ENCODE assay signal across 26 cellular contexts in the genomic region with DNA sequence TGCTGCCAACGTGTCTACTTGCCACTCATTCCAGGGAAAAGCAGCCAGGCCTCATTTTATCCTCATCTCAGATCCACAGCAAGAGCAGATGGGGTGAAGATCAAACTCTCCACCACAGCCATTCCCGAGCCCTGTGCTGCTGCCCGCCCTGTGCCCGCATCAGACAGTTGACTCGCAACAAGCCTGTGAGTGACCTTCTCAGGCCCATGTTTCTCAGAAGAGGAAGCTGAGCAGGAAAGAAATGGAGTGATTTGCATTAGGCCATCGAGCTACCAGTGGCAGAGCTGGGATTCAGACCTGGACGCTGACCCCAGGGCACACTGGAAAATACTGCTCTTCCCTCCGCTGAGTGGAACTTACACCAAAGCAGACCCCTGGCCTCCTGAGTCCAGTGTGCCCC. TPM values are rescaled to one million over a fixed set of nuclear protein-coding genes. Genes with fewer than 3 reads are reported as not detected.
DNase-seq lines count a peak whose midpoint lies in the region; ATAC-seq, FAIRE-seq and TF ChIP-seq lines count a peak whose summit lies in the region.
"Had no signal": no experiment of that assay in that cellular context is flagged by ENCODE, and none has a peak within 500 bp of the region (broad histone marks: within the 10 kb centered on the region; RNA-seq: fewer than 3 reads in every experiment).

No MANE protein-coding gene starts in this region.

- CTCF ChIA-PET in T-cell (lab: Charles Lee): no interaction called here

- no peak for ATAC-seq in T-cell (replicated peaks in 1 of 4)
- ATAC-seq in naive thymus-derived CD8-positive, alpha-beta T cell: no peak
- ATAC-seq: body of pancreas, HepG2, Right ventricle myocardium inferior had no signal

- H3K27me3 ChIP-seq in DOHH2 (ENCODE audit: control insufficient read depth, low read length): no peaks in the 10 kb centered on the region
- H3K27me3 ChIP-seq: body of pancreas had no signal

- H4K20me1 ChIP-seq in DOHH2 (ENCODE audit: control insufficient read depth, insufficient read depth, low read depth, low read length): no peaks in the 10 kb centered on the region

- no peak for DNase-seq in GM12891 (ENCODE audit: insufficient read length, low spot score)
- DNase-seq in T-cell: no peak
- DNase-seq in naive thymus-derived CD8-positive, alpha-beta T cell: no peak
- no peak for DNase-seq in COR-L47 (lab: John Stamatoyannopoulos, UW)
- no peak for DNase-seq in NCI-H2081 (lab: John Stamatoyannopoulos, UW)
- no peak for DNase-seq in OCI-M1 (lab: John Stamatoyannopoulos, UW)
- no peak for DNase-seq in hippocampal formation (lab: John Stamatoyannopoulos, UW)
- DNase-seq: activated CD4-positive, alpha-beta T cell treated with anti-CD3 and anti-CD28 coated beads, Interleukin-2, amount 50 U/mL, for 4 hours; activated T-cell treated with anti-CD3 and anti-CD28 coated beads, Interleukin-2, amount 50 U/mL, for 48 hours; body of pancreas; foreskin fibroblast; hypothalamus; MM.1S; NCI-H1930; NCI-H446 treated with DMSO at 0.1 percent for 48 hours; T-helper 1 cell had no signal

- peak overlapping the region; percentile 79 to 84 for H3K27ac Mint-ChIP-seq in T-cell
- peak overlapping the region in 9 of 10 donors; percentile 22 to 88 (median 79) for H3K27ac Mint-ChIP-seq in naive thymus-derived CD8-positive, alpha-beta T cell
- H3K27ac Mint-ChIP-seq: nephron, progenitor cell of endocrine pancreas had no signal

- TF ChIP-seq CTCF in DOHH2 (IDR thresholded peaks at IDR 0.05; ENCODE audit: low read depth, low read length, poor library complexity, severe bottlenecking): no peak

- H3K36me3 ChIP-seq in DOHH2 (ENCODE audit: control insufficient read depth, low read length): peaks cover 17% of the 10 kb centered on the region

- H3K36me3 Mint-ChIP-seq in T-cell: no peaks in the 10 kb centered on the region
- H3K36me3 Mint-ChIP-seq in naive thymus-derived CD8-positive, alpha-beta T cell: no peaks in the 10 kb centered on the region
- H3K36me3 Mint-ChIP-seq: activated naive CD8-positive, alpha-beta T cell had no signal

- H3K79me2 ChIP-seq in DOHH2 (ENCODE audit: control insufficient read depth, low read length): peaks cover 30% of the 10 kb centered on the region

- H3K4me1 ChIP-seq in DOHH2 (ENCODE audit: control insufficient read depth, low read length): peaks cover 99% of the 10 kb centered on the region
- H3K4me1 ChIP-seq: body of pancreas had no signal

- H3K4me3 Mint-ChIP-seq in T-cell: peak overlapping the region; percentile 25 to 73 (median 53)
- peak overlapping the region in 7 of 10 donors; percentile 32 to 88 (median 69) for H3K4me3 Mint-ChIP-seq in naive thymus-derived CD8-positive, alpha-beta T cell
- H3K4me3 Mint-ChIP-seq: activated naive CD8-positive, alpha-beta T cell; nephron had no signal

- H3F3A ChIP-seq in DOHH2 (ENCODE audit: control insufficient read depth, insufficient read depth): peaks cover 63% of the 10 kb centered on the region

- H3K9me3 ChIP-seq in DOHH2 (ENCODE audit: control insufficient read depth, insufficient read depth, low read length): no peaks in the 10 kb centered on the region
- H3K9me3 ChIP-seq: body of pancreas had no signal

- peak overlapping the region; percentile 98 for H3K4me2 ChIP-seq in DOHH2 (ENCODE audit: low read length)

- peaks cover 54 to 62% (median 61%) of the 10 kb centered on the region in 3 donors for H3K4me1 Mint-ChIP-seq in T-cell
- H3K4me1 Mint-ChIP-seq in naive thymus-derived CD8-positive, alpha-beta T cell: peaks cover 41 to 89% (median 62%) of the 10 kb centered on the region in 4 donors

- H3K27ac ChIP-seq in DOHH2 (ENCODE audit: low read depth, low read length): peak overlapping the region; percentile 99
- H3K27ac ChIP-seq: body of pancreas, coronary artery, VCaP had no signal

- peak overlapping the region; percentile 80 for H3K4me3 ChIP-seq in DOHH2 (ENCODE audit: low read length)
- H3K4me3 ChIP-seq: body of pancreas, coronary artery had no signal

- peaks cover 0 to 5% of the 10 kb centered on the region in 2 donors for H3K27me3 Mint-ChIP-seq in T-cell
- H3K27me3 Mint-ChIP-seq in naive thymus-derived CD8-positive, alpha-beta T cell: no peaks in the 10 kb centered on the region
- H3K27me3 Mint-ChIP-seq: activated naive CD8-positive, alpha-beta T cell had no signal

- POLR2A ChIA-PET in T-cell (lab: Charles Lee): interaction anchor here in 1 of 2 donors (0.5 kb wide), 1 partner anchor 173 kb away, joined by 3 read pairs; no protein-coding TSS in a partner anchor
- POLR2A ChIA-PET in naive thymus-derived CD8-positive, alpha-beta T cell (lab: Charles Lee): no interaction called here

- no peaks in the 10 kb centered on the region for H3K9me2 ChIP-seq in DOHH2 (replicated peaks; ENCODE audit: control insufficient read depth, low read length)

- FAIRE-seq in GM12891 (lab: Jason Lieb, UNC): peak; percentile 61
- FAIRE-seq: HepG2, keratinocyte had no signal

- no peaks in the 10 kb centered on the region for H3K9me3 Mint-ChIP-seq in T-cell
- H3K9me3 Mint-ChIP-seq in naive thymus-derived CD8-positive, alpha-beta T cell: no peaks in the 10 kb centered on the region
- H3K9me3 Mint-ChIP-seq: nephron had no signal

- no peak for TF ChIP-seq POLR2A in GM12891 (IDR thresholded peaks at IDR 0.05; ENCODE audit: low read depth, low read length)

TF ChIP-seq in GM12891, 5 proteins besides CTCF, POLR2A, EP300 and RAD21:
- TF ChIP-seq TAF1 (IDR thresholded peaks at IDR 0.05; ENCODE audit: low read depth, low read length) (no peak), POLR2AphosphoS5 (IDR thresholded peaks at IDR 0.05; ENCODE audit: low read depth, low read length) (no peak; the same call in 1 of the 2 replicates), SPI1 (IDR thresholded peaks at IDR 0.05; ENCODE audit: low read depth, low read length) (no peak), POU2F2 (IDR thresholded peaks at IDR 0.05; ENCODE audit: low read depth, low read length) (peak; percentile 12; the same call in 1 of the 2 replicates)

RNA-seq across cellular contexts. Expression of a gene that starts 1.2 kb away (rescaled TPM):
- polyA plus RNA-seq in GM12891 (2012; ENCODE audit: low read depth, missing spikeins): 3.7 TPM
- total RNA-seq in T-cell: 1 to 10 TPM in 4 of 5 donors, under 1 TPM in 1; 0.67 to 2.1 (median 1.5) TPM
- 1 to 10 TPM in 1 of 2 experiments, under 1 TPM in 1; 0.99 to 1.1 TPM for total RNA-seq in naive thymus-derived CD8-positive, alpha-beta T cell
- polyA plus RNA-seq in naive thymus-derived CD8-positive, alpha-beta T cell: 1 to 10 TPM in 1 of 3 donors, under 1 TPM in 2; 0.05 to 3.2 (median 0.57) TPM
- total RNA-seq: body of pancreas, HepG2, progenitor cell of endocrine pancreas, Right ventricle myocardium inferior, ureter had no signal
- polyA plus RNA-seq: HepG2, keratinocyte had no signal

RNA-seq across cellular contexts. Expression of a gene that starts 43.8 kb away (rescaled TPM):
- polyA plus RNA-seq in GM12891 (2012; ENCODE audit: low read depth, missing spikeins): 36.4 TPM
- total RNA-seq in T-cell: 10 to 100 TPM in 3 of 5 donors, 1 to 10 TPM in 2; 5.6 to 11.5 (median 10.7) TPM
- 10 to 100 TPM; 14.8 to 18.4 TPM for total RNA-seq in naive thymus-derived CD8-positive, alpha-beta T cell
- polyA plus RNA-seq in naive thymus-derived CD8-positive, alpha-beta T cell: 10 to 100 TPM in 2 of 3 donors, 1 to 10 TPM in 1; 8.1 to 13.8 (median 10.7) TPM

RNA-seq across cellular contexts. Expression of a gene that starts 47.7 kb away (rescaled TPM):
- polyA plus RNA-seq in GM12891 (2012; ENCODE audit: low read depth, missing spikeins): 101 TPM
- 100 to 1,000 TPM; 135 to 159 (median 139) TPM for total RNA-seq in T-cell
- total RNA-seq in naive thymus-derived CD8-positive, alpha-beta T cell: 100 to 1,000 TPM; 179 to 182 TPM
- polyA plus RNA-seq in naive thymus-derived CD8-positive, alpha-beta T cell: 100 to 1,000 TPM; 117 to 139 (median 121) TPM
